25 cellular contexts compared by ENCODE assay signal in the genomic region with DNA sequence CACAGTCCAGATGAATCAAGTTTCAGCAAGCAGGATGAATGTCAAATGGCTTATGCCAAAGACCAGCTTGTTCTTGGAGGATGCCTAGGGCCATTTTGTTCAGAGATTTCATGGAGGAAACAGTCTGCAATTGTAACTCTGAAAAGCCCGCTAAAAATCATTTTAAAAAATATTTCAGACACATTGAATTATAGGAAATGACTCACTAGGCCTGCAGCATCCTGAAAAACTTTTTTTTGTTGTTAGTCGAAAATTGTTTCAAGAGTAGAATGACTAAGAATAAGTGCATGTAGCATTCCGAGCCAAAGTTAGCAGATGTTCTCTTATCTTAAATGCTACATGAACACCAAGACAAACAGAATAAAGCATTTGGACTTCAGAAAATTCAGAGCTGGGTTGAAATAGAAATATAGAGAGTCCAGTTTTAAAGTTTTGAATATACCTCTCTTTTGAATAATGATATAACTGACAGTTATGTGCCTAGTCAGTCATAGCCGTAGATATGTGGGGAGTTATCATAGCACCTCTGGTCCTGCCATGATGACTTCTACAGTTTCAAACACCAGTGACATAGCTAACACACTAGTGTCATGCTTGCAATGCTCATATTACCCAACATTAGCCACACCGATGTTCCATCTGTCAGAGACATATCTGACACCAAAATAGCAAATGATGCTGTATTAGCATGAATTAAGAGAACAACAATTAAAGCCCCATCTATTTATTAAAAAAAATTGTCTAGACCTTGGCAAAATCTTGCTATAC.
DNase-seq lines count a peak whose midpoint lies in the region; ATAC-seq, FAIRE-seq and TF ChIP-seq lines count a peak whose summit lies in the region.
"Had no signal": no experiment of that assay in that cellular context is flagged by ENCODE, and none has a peak within 500 bp of the region (broad histone marks: within the 10 kb centered on the region; RNA-seq: fewer than 3 reads in every experiment).

No MANE protein-coding gene starts in this region.

- no peak overlapping the region for H3K27ac ChIP-seq in DND-41 (ENCODE audit: low read length)
- H3K27ac ChIP-seq in keratinocyte (ENCODE audit: control insufficient read depth, insufficient read depth, low read length), result no peak overlapping the region
- H3K27ac ChIP-seq: neural progenitor cell, psoas muscle had no signal

- H3K4me3 ChIP-seq in DND-41 (ENCODE audit: low read depth in 1 of 2, low read length in 2 of 2) (no peak overlapping the region), cardiac fibroblast (replicated peaks in 1 of 2; ENCODE audit: low read depth in 2 of 2, low read length in 2 of 2) (no peak overlapping the region), keratinocyte (ENCODE audit: control insufficient read depth in 2 of 3, extremely low read depth in 1 of 3, insufficient read depth in 2 of 3, low read depth in 1 of 3, low read length in 3 of 3) (no peak overlapping the region)
- H3K4me3 ChIP-seq: neural progenitor cell, psoas muscle had no signal

- H3K36me3 Mint-ChIP-seq in type B pancreatic cell, result no peaks in the 10 kb centered on the region
- H3K36me3 Mint-ChIP-seq: CD4-positive, alpha-beta memory T cell; neural progenitor cell had no signal

- TF ChIP-seq CTCF in DND-41 (IDR thresholded peaks at IDR 0.05; ENCODE audit: borderline replicate concordance, extremely low read depth, low read length, poor library complexity, severe bottlenecking) (no peak), cardiac fibroblast (IDR thresholded peaks at IDR 0.05; ENCODE audit: low read depth, low read length) (no peak), keratinocyte (optimal IDR thresholded peaks at IDR 0.05 in 1 of 3, IDR thresholded peaks at IDR 0.05 in 1 of 3, conservative IDR thresholded peaks at IDR 0.05 in 1 of 3; ENCODE audit: extremely low read depth in 1 of 3, insufficient read depth in 2 of 3, low read length in 3 of 3) (no peak), type B pancreatic cell (conservative IDR thresholded peaks at IDR 0.05) (no peak)

- H3K4me2 ChIP-seq in DND-41 (ENCODE audit: insufficient read depth, low read length) (no peak overlapping the region), keratinocyte (ENCODE audit: control insufficient read depth, extremely low read depth, insufficient read depth, low read depth, low read length) (peak overlapping the region; percentile 5)
- H3K4me2 ChIP-seq: neural progenitor cell, SK-N-SH had no signal

- dilution Hi-C loops in keratinocyte (cut with MboI; ENCODE audit: extremely low pct_ligation_motif_present, low sequenced_read_pairs), result no loop called here

- H3K4me1 Mint-ChIP-seq in type B pancreatic cell (ENCODE audit: unreplicated experiment), result no peaks in the 10 kb centered on the region
- H3K4me1 Mint-ChIP-seq: activated B cell treated with CpG ODN at 0.5 μM for 24 hours; CD4-positive, alpha-beta memory T cell; endodermal cell; neural progenitor cell had no signal

- no peaks in the 10 kb centered on the region for H3K9me1 ChIP-seq in keratinocyte (ENCODE audit: control insufficient read depth, extremely low read depth, insufficient read depth, low read length)

- H3K9me3 Mint-ChIP-seq in type B pancreatic cell, result no peaks in the 10 kb centered on the region
- H3K9me3 Mint-ChIP-seq: endodermal cell, neural progenitor cell had no signal

- no peak overlapping the region for H3K9ac ChIP-seq in DND-41 (ENCODE audit: low read depth, low read length)
- H3K9ac ChIP-seq in keratinocyte (ENCODE audit: control insufficient read depth, extremely low read depth, insufficient read depth, low read length), result no peak overlapping the region
- H3K9ac ChIP-seq: neural progenitor cell, SK-N-SH had no signal

- H3K27me3 ChIP-seq in DND-41 (ENCODE audit: insufficient read depth, low read length, poor library complexity), result no peaks in the 10 kb centered on the region
- H3K27me3 ChIP-seq in keratinocyte (ENCODE audit: control insufficient read depth, extremely low read depth, insufficient read depth, low read length), result no peaks in the 10 kb centered on the region
- H3K27me3 ChIP-seq: neural progenitor cell had no signal

- H3K36me3 ChIP-seq in DND-41 (ENCODE audit: insufficient read depth, low read length), result no peaks in the 10 kb centered on the region
- no peaks in the 10 kb centered on the region for H3K36me3 ChIP-seq in keratinocyte (ENCODE audit: control insufficient read depth in 2 of 2, extremely low read depth in 1 of 2, insufficient read depth in 2 of 2, low read length in 2 of 2)
- H3K36me3 ChIP-seq: neural progenitor cell had no signal

- FAIRE-seq in keratinocyte (lab: Jason Lieb, UNC), result peak; percentile 59

- H3K27ac Mint-ChIP-seq in type B pancreatic cell, result no peak overlapping the region
- H3K27ac Mint-ChIP-seq: activated B cell treated with CpG ODN at 0.5 μM for 24 hours; activated CD8-positive, alpha-beta T cell treated with anti-CD3 and anti-CD28 coated beads for 36 hours; CD4-positive, alpha-beta memory T cell; endodermal cell; neural progenitor cell had no signal

- H3K4me1 ChIP-seq in DND-41 (ENCODE audit: insufficient read depth, low read length) (no peaks in the 10 kb centered on the region), keratinocyte (ENCODE audit: control insufficient read depth, extremely low read depth, insufficient read depth, low read length) (peaks cover 6% of the 10 kb centered on the region)
- H3K4me1 ChIP-seq: neural progenitor cell, psoas muscle had no signal

- no peaks in the 10 kb centered on the region for H3K79me2 ChIP-seq in DND-41 (ENCODE audit: insufficient read depth, low read length)
- no peaks in the 10 kb centered on the region for H3K79me2 ChIP-seq in keratinocyte (ENCODE audit: control insufficient read depth, insufficient read depth, low read length)

- DNase-seq in DND-41, result no peak
- DNase-seq in M059J (ENCODE audit: low read depth), result peak; percentile 35
- peak; percentile 54 to 81 for DNase-seq in cardiac fibroblast (ENCODE audit: low read depth in 2 of 2)
- DNase-seq in keratinocyte (ENCODE audit: low read depth, low spot score), result no peak
- no peak for DNase-seq in type B pancreatic cell (ENCODE audit: extremely low spot score, unreplicated experiment)
- DNase-seq in 8988T, result no peak
- no peak for DNase-seq in NCI-H526 treated with DMSO at 0.1 percent for 48 hours (lab: John Stamatoyannopoulos, UW)
- DNase-seq: activated B cell treated with CpG ODN at 0.5 μM for 24 hours; activated CD8-positive, alpha-beta T cell treated with anti-CD3 and anti-CD28 coated beads for 36 hours; activated naive CD4-positive, alpha-beta T cell treated with Interleukin-2 at 50 U/mL for 16 hours; activated T-cell treated with anti-CD3 and anti-CD28 coated beads, Interleukin-2, amount 50 U/mL, for 1 hour; CD4-positive, alpha-beta memory T cell; endodermal cell; Karpas-422; left colon; NCI-H1092 treated with DMSO at 0.1 percent for 48 hours; NCI-H2081 treated with DMSO at 0.1 percent for 48 hours; NCI-H526; psoas muscle; SK-N-SH; stimulated activated CD4-positive, alpha-beta T cell treated with anti-CD3 and anti-CD28 coated beads, Interleukin-12 subunit alpha, Interleukin-12 subunit beta, amount 100 ng/mL, for 4 hours; substantia nigra; T-helper 9 cell had no signal

- ATAC-seq in DND-41 (ENCODE audit: insufficient read depth, low read depth) (no peak), HG02981 (IDR thresholded peaks at IDR 0.05; ENCODE audit: unreplicated experiment) (no peak)
- ATAC-seq: activated CD8-positive, alpha-beta T cell treated with anti-CD3 and anti-CD28 coated beads for 36 hours; left colon; psoas muscle had no signal

- H4K20me1 ChIP-seq in DND-41 (ENCODE audit: insufficient read depth, low read length) (no peaks in the 10 kb centered on the region), keratinocyte (ENCODE audit: control insufficient read depth, extremely low read depth, insufficient read depth, low read length) (no peaks in the 10 kb centered on the region)

- no peaks in the 10 kb centered on the region for H3K9me3 ChIP-seq in DND-41 (ENCODE audit: insufficient read depth, low read length, severe bottlenecking)
- H3K9me3 ChIP-seq in keratinocyte (ENCODE audit: control insufficient read depth, low read depth, low read length), result no peaks in the 10 kb centered on the region
- H3K9me3 ChIP-seq: psoas muscle, SK-N-SH had no signal

- H3K27me3 Mint-ChIP-seq in type B pancreatic cell, result no peaks in the 10 kb centered on the region
- H3K27me3 Mint-ChIP-seq: activated B cell treated with CpG ODN at 0.5 μM for 24 hours; activated CD8-positive, alpha-beta T cell treated with anti-CD3 and anti-CD28 coated beads for 36 hours; CD4-positive, alpha-beta memory T cell had no signal

- no peak overlapping the region for H3K4me3 Mint-ChIP-seq in type B pancreatic cell
- H3K4me3 Mint-ChIP-seq: activated B cell treated with CpG ODN at 0.5 μM for 24 hours; activated CD8-positive, alpha-beta T cell treated with anti-CD3 and anti-CD28 coated beads for 36 hours; CD4-positive, alpha-beta memory T cell; endodermal cell; neural progenitor cell had no signal

- H2AFZ ChIP-seq in DND-41 (ENCODE audit: low read depth, low read length) (0 out of 2 replicates have a peak overlapping the region, but pooled peaks have one; percentile 2), keratinocyte (ENCODE audit: control insufficient read depth, low read length) (no peak overlapping the region)
- H2AFZ ChIP-seq: neural progenitor cell had no signal

Comparison
In these comparisons a context has a peak if more than half of its experiments do, and no peak if none do; other contexts are left out.
1. DNase-seq: peak in M059J (single experiment) and cardiac fibroblast (2 of 2); none in DND-41 (single experiment), keratinocyte (single experiment), type B pancreatic cell (single experiment), 8988T (single experiment) and NCI-H526 treated with DMSO at 0.1 percent for 48 hours (single experiment).